8 cellular contexts compared by ENCODE assay signal in the genomic region with DNA sequence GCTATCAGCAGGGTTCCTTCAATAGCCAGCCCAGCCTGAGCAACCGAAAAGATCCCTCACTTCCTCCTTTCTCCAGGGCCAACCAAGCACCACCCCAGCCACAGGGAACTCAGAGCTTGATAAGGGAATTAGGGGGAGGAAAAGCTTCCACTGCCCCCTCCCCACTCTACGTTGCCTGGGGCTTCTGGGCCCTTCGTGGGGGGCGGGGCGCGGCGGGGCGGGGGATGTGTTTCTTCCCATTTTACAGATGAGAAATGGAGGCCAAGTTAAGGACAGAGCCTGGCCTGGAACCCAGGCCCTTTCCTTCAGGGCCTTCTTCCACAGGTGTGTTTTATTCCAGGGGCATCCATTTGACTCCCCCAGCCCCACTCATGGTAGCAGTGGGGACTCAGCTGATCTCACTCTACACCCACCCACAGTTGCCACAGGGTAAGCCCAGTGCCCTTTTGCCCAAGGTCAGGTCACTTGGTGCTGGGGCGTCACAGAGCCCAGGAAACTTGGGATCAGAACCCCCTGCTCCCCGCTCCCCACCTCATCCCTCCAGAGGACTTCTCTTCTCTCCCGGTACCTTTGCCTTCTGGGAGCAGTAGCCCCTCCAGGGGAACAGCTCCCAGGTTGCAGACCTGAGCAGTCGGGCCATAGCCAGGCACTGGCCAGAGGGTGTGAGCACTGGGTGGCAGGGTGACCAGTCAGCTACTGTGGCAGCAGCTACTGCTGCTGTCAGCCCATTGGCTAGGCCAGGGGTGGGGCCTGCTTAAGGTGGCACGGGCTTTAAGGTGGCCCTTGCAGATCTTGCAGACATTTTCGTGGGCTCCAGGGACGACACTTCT. TPM values are rescaled to one million over a fixed set of nuclear protein-coding genes. Genes with fewer than 3 reads are reported as not detected.
DNase-seq lines count a peak whose midpoint lies in the region; ATAC-seq and TF ChIP-seq lines count a peak whose summit lies in the region.

A gene (minus strand): TSS at position 700 of the 830 bp plus-strand sequence. CDS start 60 bp downstream, at position 640.

- DNase-seq in BE2C (peak; percentile 46), HUDEP-2 (lab: John Stamatoyannopoulos, UW; ENCODE audit: unreplicated experiment in 76 of 76) (peak in 63 of 76 experiments; percentile 9 to 75 (median 50)), globus pallidus (ENCODE audit: low spot score) (peak; percentile 92)
- no peak for DNase-seq in activated CD8-positive, alpha-beta memory T cell treated with anti-CD3 and anti-CD28 coated beads, Interleukin-2, amount 50 U/mL, for 48 hours
- no peak for DNase-seq in activated CD4-positive, alpha-beta T cell treated with anti-CD3 and anti-CD28 coated beads for 48 hours

- H3K27me3 ChIP-seq in BE2C = no peaks in the 10 kb centered on the region
- no peaks in the 10 kb centered on the region for H3K27me3 ChIP-seq in neuron (ENCODE audit: insufficient read depth, low read length)

- no peaks in the 10 kb centered on the region for H3K9me3 Mint-ChIP-seq in activated T-helper 17 cell treated with anti-CD3 and anti-CD28 coated beads, Interleukin-2, amount 50 U/mL, for 72 hours

- ATAC-seq in activated T-helper 17 cell treated with anti-CD3 and anti-CD28 coated beads, Interleukin-2, amount 50 U/mL, for 72 hours (replicated peaks) = peak; percentile 72
- ATAC-seq in GM21737 (IDR thresholded peaks at IDR 0.05; ENCODE audit: unreplicated experiment) = no peak

- peak within 1 kb of the TSS; percentile 11 for H2AFZ ChIP-seq in neuron (ENCODE audit: low read depth, low read length)

- H3K4me1 ChIP-seq in BE2C (no peaks in the 10 kb centered on the region), neuron (ENCODE audit: insufficient read depth, low read length) (no peaks in the 10 kb centered on the region)

- H3K36me3 Mint-ChIP-seq in activated T-helper 17 cell treated with anti-CD3 and anti-CD28 coated beads, Interleukin-2, amount 50 U/mL, for 72 hours (ENCODE audit: low read depth) = peaks cover 6% of the 10 kb centered on the region

- H3K4me3 Mint-ChIP-seq in activated T-helper 17 cell treated with anti-CD3 and anti-CD28 coated beads, Interleukin-2, amount 50 U/mL, for 72 hours = peak within 1 kb of the TSS; percentile 49

- TF ChIP-seq CTCF in BE2C (IDR thresholded peaks at IDR 0.05; ENCODE audit: low read depth, low read length) = no peak

- peaks cover 14% of the 10 kb centered on the region for H3K4me1 Mint-ChIP-seq in activated T-helper 17 cell treated with anti-CD3 and anti-CD28 coated beads, Interleukin-2, amount 50 U/mL, for 72 hours

- H3K27ac Mint-ChIP-seq in activated T-helper 17 cell treated with anti-CD3 and anti-CD28 coated beads, Interleukin-2, amount 50 U/mL, for 72 hours = peak within 1 kb of the TSS; percentile 15

- no peaks in the 10 kb centered on the region for H3K27me3 Mint-ChIP-seq in activated T-helper 17 cell treated with anti-CD3 and anti-CD28 coated beads, Interleukin-2, amount 50 U/mL, for 72 hours

- H3K4me3 ChIP-seq in BE2C (ENCODE audit: low read depth, low read length) = no peak within 1 kb of the TSS
- H3K4me3 ChIP-seq in neuron (ENCODE audit: low read length) = no peak within 1 kb of the TSS

- no peaks in the 10 kb centered on the region for H3K9me3 ChIP-seq in BE2C
- H3K9me3 ChIP-seq in neuron (ENCODE audit: low read length) = peaks cover 2% of the 10 kb centered on the region

- H3K36me3 ChIP-seq in BE2C = no peaks in the 10 kb centered on the region
- H3K36me3 ChIP-seq in neuron (ENCODE audit: insufficient read depth, low read length) = no peaks in the 10 kb centered on the region

RNA-seq across cellular contexts. Expression of the gene that starts here (rescaled TPM):
- polyA plus RNA-seq in BE2C (2012; ENCODE audit: insufficient read depth, insufficient read length, low read depth) = 0.22 TPM
- under 1 TPM; 0.11 to 0.48 TPM for total RNA-seq in activated T-helper 17 cell treated with anti-CD3 and anti-CD28 coated beads, Interleukin-2, amount 50 U/mL, for 72 hours

Comparison
In these comparisons a context has a peak if more than half of its experiments do, and no peak if none do; other contexts are left out.
1. Peak in ATAC-seq in activated T-helper 17 cell treated with anti-CD3 and anti-CD28 coated beads, Interleukin-2, amount 50 U/mL, for 72 hours; RNA of the gene not detected or under 1 TPM.
2. DNase-seq: peak in BE2C (single experiment), HUDEP-2 (63 of 76) and globus pallidus (single experiment); none in activated CD8-positive, alpha-beta memory T cell treated with anti-CD3 and anti-CD28 coated beads, Interleukin-2, amount 50 U/mL, for 48 hours (single experiment) and activated CD4-positive, alpha-beta T cell treated with anti-CD3 and anti-CD28 coated beads for 48 hours (single experiment).